12 cellular contexts compared by ENCODE assay signal in genomic region chr9:19782005-19782404, GRCh38. TPM values are rescaled to one million over a fixed set of nuclear protein-coding genes. Genes with fewer than 3 reads are reported as not detected.
DNase-seq lines count a peak whose midpoint lies in the region; ATAC-seq, FAIRE-seq and TF ChIP-seq lines count a peak whose summit lies in the region.
"Had no signal": no experiment of that assay in that cellular context is flagged by ENCODE, and none has a peak within 500 bp of the region (broad histone marks: within the 10 kb centered on the region; RNA-seq: fewer than 3 reads in every experiment).

No MANE protein-coding gene starts in this region.

- no peaks in the 10 kb centered on the region for H3K36me3 ChIP-seq in bronchial epithelial cell (ENCODE audit: control insufficient read depth, insufficient read depth, low read length)
- H3K36me3 ChIP-seq: uterus had no signal

- H3K4me3 ChIP-seq in bronchial epithelial cell (ENCODE audit: low read depth, low read length), result no peak overlapping the region
- H3K4me3 ChIP-seq: uterus had no signal

- no peak for TF ChIP-seq POLR2A in H54 (IDR thresholded peaks at IDR 0.05; ENCODE audit: low read depth, low read length)

- H3K4me1 Mint-ChIP-seq in activated CD8-positive, alpha-beta memory T cell treated with anti-CD3 and anti-CD28 coated beads, Interleukin-2, amount 10 ng/mL, durations not matched to agents 7 days and 5 days, result no peaks in the 10 kb centered on the region
- H3K4me1 Mint-ChIP-seq: CD4-positive, alpha-beta memory T cell had no signal

- no peaks in the 10 kb centered on the region for H3K27me3 ChIP-seq in bronchial epithelial cell (ENCODE audit: control insufficient read depth, insufficient read depth, low read length)
- H3K27me3 ChIP-seq: uterus had no signal

- H3K9me3 Mint-ChIP-seq in activated CD8-positive, alpha-beta memory T cell treated with anti-CD3 and anti-CD28 coated beads, Interleukin-2, amount 10 ng/mL, durations not matched to agents 7 days and 5 days (ENCODE audit: low read depth), result no peaks in the 10 kb centered on the region

- ATAC-seq in HG02970 (IDR thresholded peaks at IDR 0.05; ENCODE audit: low FRiP score, unreplicated experiment), result no peak
- no peak for ATAC-seq in GM21737 (IDR thresholded peaks at IDR 0.05; ENCODE audit: unreplicated experiment)
- ATAC-seq in HG02852 (IDR thresholded peaks at IDR 0.05; ENCODE audit: unreplicated experiment), result no peak
- ATAC-seq in activated CD8-positive, alpha-beta memory T cell treated with anti-CD3 and anti-CD28 coated beads, Interleukin-2, amount 10 ng/mL, durations not matched to agents 7 days and 5 days, result no peak

- no peak overlapping the region for H3K4me3 Mint-ChIP-seq in activated CD8-positive, alpha-beta memory T cell treated with anti-CD3 and anti-CD28 coated beads, Interleukin-2, amount 10 ng/mL, durations not matched to agents 7 days and 5 days
- H3K4me3 Mint-ChIP-seq: CD4-positive, alpha-beta memory T cell had no signal

- DNase-seq in H54 (ENCODE audit: insufficient read length, low spot score) (peak; percentile 11), NCI-H446 (lab: John Stamatoyannopoulos, UW) (peak; percentile 75 to 90), bronchial epithelial cell (ENCODE audit: low read depth) (peak; percentile 32), medulla oblongata (ENCODE audit: extremely low spot score) (peak; percentile 72)
- no peak for DNase-seq in activated CD8-positive, alpha-beta memory T cell treated with anti-CD3 and anti-CD28 coated beads, Interleukin-2, amount 10 ng/mL, durations not matched to agents 7 days and 5 days
- DNase-seq: CD4-positive, alpha-beta memory T cell; NCI-H1092; NCI-H748 treated with DMSO at 0.1 percent for 48 hours; uterus had no signal

- CTCF ChIA-PET in activated CD8-positive, alpha-beta memory T cell treated with anti-CD3 and anti-CD28 coated beads, Interleukin-2, amount 10 ng/mL, durations not matched to agents 7 days and 5 days (lab: Charles Lee), result no interaction called here

- no peak overlapping the region for H3K27ac Mint-ChIP-seq in activated CD8-positive, alpha-beta memory T cell treated with anti-CD3 and anti-CD28 coated beads, Interleukin-2, amount 10 ng/mL, durations not matched to agents 7 days and 5 days
- H3K27ac Mint-ChIP-seq: CD4-positive, alpha-beta memory T cell had no signal

- no peak for FAIRE-seq in H54 (lab: Jason Lieb, UNC)
- no peak for FAIRE-seq in bronchial epithelial cell (lab: Jason Lieb, UNC)

- H3K27me3 Mint-ChIP-seq in activated CD8-positive, alpha-beta memory T cell treated with anti-CD3 and anti-CD28 coated beads, Interleukin-2, amount 10 ng/mL, durations not matched to agents 7 days and 5 days, result peaks cover 21% of the 10 kb centered on the region

- H3K36me3 Mint-ChIP-seq in activated CD8-positive, alpha-beta memory T cell treated with anti-CD3 and anti-CD28 coated beads, Interleukin-2, amount 10 ng/mL, durations not matched to agents 7 days and 5 days, result no peaks in the 10 kb centered on the region
- H3K36me3 Mint-ChIP-seq: CD4-positive, alpha-beta memory T cell had no signal

- TF ChIP-seq CTCF in bronchial epithelial cell (IDR thresholded peaks at IDR 0.05; ENCODE audit: insufficient read depth, low read length, severe bottlenecking), result no peak

RNA-seq across cellular contexts. Expression of gene SLC24A2, which starts 6.8 kb away (rescaled TPM):
- not detected in 2 replicates for total RNA-seq in bronchial epithelial cell
- total RNA-seq in activated CD8-positive, alpha-beta memory T cell treated with anti-CD3 and anti-CD28 coated beads, Interleukin-2, amount 10 ng/mL, durations not matched to agents 7 days and 5 days, result not detected
- total RNA-seq: CD4-positive, alpha-beta memory T cell had no signal
